Comparison of ENCODE assay signal across 14 cellular contexts in the genomic region with DNA sequence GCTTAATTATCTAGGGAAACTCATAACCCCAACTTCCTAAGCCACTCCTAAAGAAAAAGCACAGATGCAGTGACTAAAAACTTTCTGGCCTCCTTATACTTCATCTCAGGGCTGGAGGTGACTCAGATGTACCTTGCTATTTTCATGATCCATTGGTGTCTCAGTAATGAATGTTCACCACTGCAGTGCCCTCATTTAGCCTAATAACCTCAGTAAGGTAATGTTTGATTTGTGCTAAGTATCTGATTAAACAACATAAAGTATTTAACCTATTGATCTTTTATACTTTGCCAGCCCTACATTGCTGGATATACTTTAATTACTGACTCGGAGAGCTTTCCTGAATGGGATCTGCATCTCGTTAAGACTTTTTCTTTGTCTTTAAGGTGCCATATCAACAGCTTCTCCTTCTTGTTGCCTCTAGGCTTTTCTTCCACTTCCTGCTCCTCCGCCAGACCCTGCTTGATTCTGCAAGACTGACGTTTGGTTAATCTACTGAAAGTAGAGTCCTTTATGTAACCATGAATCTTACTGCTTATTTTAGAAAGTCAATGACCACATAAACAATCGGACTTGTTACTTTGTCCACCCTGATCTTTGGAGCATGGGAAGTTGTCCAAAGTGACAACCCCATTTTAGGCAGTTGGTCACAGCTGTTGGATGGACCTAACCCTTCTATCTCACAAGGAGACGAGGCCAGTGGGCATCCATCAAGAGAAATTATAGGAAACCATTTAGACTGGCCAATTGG.
DNase-seq lines count a peak whose midpoint lies in the region; ATAC-seq and TF ChIP-seq lines count a peak whose summit lies in the region.
"Had no signal": no experiment of that assay in that cellular context is flagged by ENCODE, and none has a peak within 500 bp of the region (broad histone marks: within the 10 kb centered on the region; RNA-seq: fewer than 3 reads in every experiment).

No MANE protein-coding gene starts in this region.

- H3K36me3 ChIP-seq in mammary epithelial cell (ENCODE audit: insufficient read depth, low read length) (no peaks in the 10 kb centered on the region), breast epithelium (no peaks in the 10 kb centered on the region)
- H3K36me3 ChIP-seq: HAP-1 had no signal

- intact Hi-C loops in mammary epithelial cell (cut with micrococcal nuclease) = no loop called here
- intact Hi-C loops in breast epithelium (cut with DNase I; ENCODE audit: low total_unique reads) = no loop called here

- H2AFZ ChIP-seq in mammary epithelial cell (ENCODE audit: low read depth, low read length) = no peak overlapping the region

- no TSS peak for BruUV-seq in mammary epithelial cell (replicated peaks; lab: Mats Ljungman, UMichigan)

- dilution Hi-C loops in mammary epithelial cell (cut with HindIII; ENCODE audit: low sequenced_read_pairs) = no loop called here

- peak; percentile 6 for DNase-seq in mammary epithelial cell
- no peak for DNase-seq in breast epithelium (ENCODE audit: low spot score in 2 of 2)
- DNase-seq in foreskin keratinocyte = no peak
- DNase-seq in renal cortical epithelial cell (ENCODE audit: low read depth) = peak; percentile 2
- no peak for DNase-seq in GM19240 (ENCODE audit: insufficient read length, low spot score)
- DNase-seq: AML-193; Caco-2; CD4-positive, alpha-beta T cell had no signal

- H3K27ac ChIP-seq in mammary epithelial cell (ENCODE audit: insufficient read depth, low read depth, low read length) = no peak overlapping the region
- no peak overlapping the region for H3K27ac ChIP-seq in breast epithelium
- no peak overlapping the region for H3K27ac ChIP-seq in foreskin keratinocyte
- H3K27ac ChIP-seq: 22Rv1, A549, C4-2B had no signal

- H3K4me2 ChIP-seq in mammary epithelial cell (ENCODE audit: insufficient read depth, low read depth, low read length) = no peak overlapping the region
- H3K4me2 ChIP-seq: A549 had no signal

- no peaks in the 10 kb centered on the region for H3K79me2 ChIP-seq in mammary epithelial cell (ENCODE audit: insufficient read depth, low read length)

- no peaks in the 10 kb centered on the region for H4K20me1 ChIP-seq in mammary epithelial cell (ENCODE audit: insufficient read depth, low read length)

- H3K9ac ChIP-seq in mammary epithelial cell (ENCODE audit: insufficient read depth, low read length) = no peak overlapping the region

- no peak overlapping the region for H3K4me3 ChIP-seq in mammary epithelial cell (replicated peaks in 1 of 3; ENCODE audit: insufficient read depth in 1 of 3, low read depth in 2 of 3, low read length in 3 of 3)
- no peak overlapping the region for H3K4me3 ChIP-seq in breast epithelium
- H3K4me3 ChIP-seq: A549, HAP-1 had no signal

- no peaks in the 10 kb centered on the region for H3K27me3 ChIP-seq in mammary epithelial cell (ENCODE audit: insufficient read depth, low read length)
- no peaks in the 10 kb centered on the region for H3K27me3 ChIP-seq in breast epithelium
- no peaks in the 10 kb centered on the region for H3K27me3 ChIP-seq in foreskin keratinocyte

- no peaks in the 10 kb centered on the region for H3K9me3 ChIP-seq in mammary epithelial cell (replicated peaks; ENCODE audit: insufficient read depth, low read length)
- no peaks in the 10 kb centered on the region for H3K9me3 ChIP-seq in breast epithelium
- H3K9me3 ChIP-seq: A549, Caco-2, HAP-1 had no signal

- no peak for TF ChIP-seq CTCF in mammary epithelial cell (conservative IDR thresholded peaks at IDR 0.05 in 1 of 2, IDR thresholded peaks at IDR 0.05 in 1 of 2; ENCODE audit: extremely low read depth in 1 of 2, insufficient read depth in 1 of 2, low read depth in 1 of 2, low read length in 2 of 2)
- TF ChIP-seq CTCF in breast epithelium (IDR thresholded peaks at IDR 0.05) = no peak
- no peak for TF ChIP-seq CTCF in foreskin keratinocyte (conservative IDR thresholded peaks at IDR 0.05)

- in situ Hi-C loops in mammary epithelial cell (cut with MboI; ENCODE audit: low sequenced_read_pairs in 2 of 2) = no loop called here

- CTCF ChIA-PET in mammary epithelial cell (lab: Charles Lee; ENCODE audit: low non-redundant PET) = no interaction called here

- ATAC-seq in foreskin keratinocyte = peak; percentile 20
- ATAC-seq in GM18907 (IDR thresholded peaks at IDR 0.05; ENCODE audit: unreplicated experiment) = no peak
- ATAC-seq in HG03159 (IDR thresholded peaks at IDR 0.05; ENCODE audit: unreplicated experiment) = no peak
- ATAC-seq: A549 had no signal

- no peak for TF ChIP-seq POLR2A in breast epithelium (IDR thresholded peaks at IDR 0.05)

- 76% methylated on average over 6 of the region's 6 CpGs for WGBS in mammary epithelial cell (ENCODE audit: low coverage, missing lambda C conversion rate)

- H3K4me1 ChIP-seq in mammary epithelial cell (ENCODE audit: insufficient read depth, low read length) = peaks cover 9% of the 10 kb centered on the region
- no peaks in the 10 kb centered on the region for H3K4me1 ChIP-seq in breast epithelium
- H3K4me1 ChIP-seq in foreskin keratinocyte = no peaks in the 10 kb centered on the region
- H3K4me1 ChIP-seq: Caco-2, HAP-1 had no signal

Comparison
In these comparisons a context has a peak if more than half of its experiments do, and no peak if none do; other contexts are left out.
1. DNase-seq: peak in mammary epithelial cell (single experiment) and renal cortical epithelial cell (single experiment); none in breast epithelium (0 of 2), foreskin keratinocyte (0 of 2) and GM19240 (single experiment).